Comparison of ENCODE assay signal across 10 cellular contexts in the genomic region with DNA sequence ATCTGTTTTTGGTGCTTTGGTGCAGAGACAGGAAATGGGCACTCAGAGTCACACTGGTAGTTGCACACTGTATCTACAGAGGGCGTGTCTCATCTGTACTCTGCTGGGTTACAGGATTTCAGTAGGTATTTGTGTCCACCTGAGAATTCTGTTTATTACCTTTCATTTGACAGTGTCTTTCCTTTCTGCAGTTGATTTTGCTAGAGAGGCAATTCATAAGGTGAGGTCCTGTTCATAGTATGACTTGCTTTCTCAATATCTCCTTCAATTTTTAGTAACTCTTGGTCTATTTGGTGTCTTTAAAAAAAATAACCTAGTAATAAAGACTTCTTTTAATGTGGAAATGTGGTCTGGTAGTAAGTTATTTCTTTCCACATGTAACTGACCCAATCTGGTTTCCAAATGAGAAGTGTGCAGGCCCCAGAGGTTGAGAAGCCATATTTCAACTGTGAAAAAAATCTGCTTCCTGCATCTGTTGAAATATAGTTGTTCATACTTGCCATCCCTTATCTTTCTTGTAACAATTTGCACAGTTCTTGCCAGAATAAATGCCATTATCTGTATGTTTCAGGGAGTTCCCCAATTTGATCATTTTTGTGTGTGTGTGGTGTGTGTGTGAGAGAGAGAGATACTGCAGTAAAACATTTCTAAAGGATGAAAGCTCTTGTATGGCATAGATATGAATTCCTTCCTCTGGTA.
DNase-seq lines count a peak whose midpoint lies in the region; ATAC-seq and TF ChIP-seq lines count a peak whose summit lies in the region.
"Had no signal": no experiment of that assay in that cellular context is flagged by ENCODE, and none has a peak within 500 bp of the region (broad histone marks: within the 10 kb centered on the region; RNA-seq: fewer than 3 reads in every experiment).

No MANE protein-coding gene starts in this region.

- no peak overlapping the region for H3K4me3 ChIP-seq in breast epithelium
- H3K4me3 ChIP-seq in BE2C (ENCODE audit: low read depth, low read length), result no peak overlapping the region

- TF ChIP-seq CTCF in natural killer cell (IDR thresholded peaks at IDR 0.05), result no peak
- TF ChIP-seq CTCF in breast epithelium (IDR thresholded peaks at IDR 0.05), result no peak
- TF ChIP-seq CTCF in BE2C (IDR thresholded peaks at IDR 0.05; ENCODE audit: low read depth, low read length), result no peak

- H3K27me3 Mint-ChIP-seq in natural killer cell treated with Interleukin-12 subunit alpha and Interleukin-12 subunit beta and Interleukin-15 and Interleukin-18, amount 100 ng/mL, for 72 hours, result peaks cover 7 to 17% of the 10 kb centered on the region in 2 donors
- peaks cover 4 to 34% of the 10 kb centered on the region in 2 donors for H3K27me3 Mint-ChIP-seq in natural killer cell (ENCODE audit: low read depth in 2 of 2)

- ATAC-seq in natural killer cell treated with Interleukin-12 subunit alpha and Interleukin-12 subunit beta and Interleukin-15 and Interleukin-18, amount 100 ng/mL, for 72 hours, result peak; percentile 69 to 75
- ATAC-seq in natural killer cell (no peak), HG02938 (IDR thresholded peaks at IDR 0.05; ENCODE audit: unreplicated experiment) (peak; percentile 70)

- peaks cover 20 to 27% of the 10 kb centered on the region in 2 donors for H3K4me1 Mint-ChIP-seq in natural killer cell treated with Interleukin-12 subunit alpha and Interleukin-12 subunit beta and Interleukin-15 and Interleukin-18, amount 100 ng/mL, for 72 hours (ENCODE audit: low read depth in 2 of 2)
- no peaks in the 10 kb centered on the region for H3K4me1 Mint-ChIP-seq in natural killer cell

- H3K9me3 ChIP-seq in breast epithelium, result no peaks in the 10 kb centered on the region
- H3K9me3 ChIP-seq in BE2C, result no peaks in the 10 kb centered on the region

- peak overlapping the region; percentile 72 to 75 for H3K27ac Mint-ChIP-seq in natural killer cell treated with Interleukin-12 subunit alpha and Interleukin-12 subunit beta and Interleukin-15 and Interleukin-18, amount 100 ng/mL, for 72 hours
- no peak overlapping the region for H3K27ac Mint-ChIP-seq in natural killer cell

- H3K36me3 ChIP-seq in breast epithelium (no peaks in the 10 kb centered on the region), BE2C (no peaks in the 10 kb centered on the region)

- intact Hi-C loops in natural killer cell (cut with micrococcal nuclease) (no loop called here), breast epithelium (cut with DNase I; ENCODE audit: low total_unique reads) (loop anchor here (10.0 kb wide), 1 partner anchor 454 kb away; no protein-coding TSS in a partner anchor)

- H3K36me3 Mint-ChIP-seq in natural killer cell treated with Interleukin-12 subunit alpha and Interleukin-12 subunit beta and Interleukin-15 and Interleukin-18, amount 100 ng/mL, for 72 hours, result no peaks in the 10 kb centered on the region
- H3K36me3 Mint-ChIP-seq in natural killer cell, result peaks cover 4% of the 10 kb centered on the region

- H3K4me1 ChIP-seq in breast epithelium (no peaks in the 10 kb centered on the region), BE2C (no peaks in the 10 kb centered on the region)

- DNase-seq in natural killer cell treated with Interleukin-12 subunit alpha and Interleukin-12 subunit beta and Interleukin-15 and Interleukin-18, amount 100 ng/mL, for 72 hours (ENCODE audit: low spot score), result no peak
- DNase-seq in natural killer cell (no peak), OCI-M2 (lab: John Stamatoyannopoulos, UW; ENCODE audit: unreplicated experiment) (peak; percentile 70), breast epithelium (ENCODE audit: low spot score in 2 of 2) (no peak), UCSD-AML1 (lab: John Stamatoyannopoulos, UW; ENCODE audit: unreplicated experiment) (no peak), BE2C (no peak), COLO829 (ENCODE audit: low spot score) (no peak)
- DNase-seq: DMS79; effector memory CD4-positive, alpha-beta T cell had no signal

- no peaks in the 10 kb centered on the region for H3K9me3 Mint-ChIP-seq in natural killer cell treated with Interleukin-12 subunit alpha and Interleukin-12 subunit beta and Interleukin-15 and Interleukin-18, amount 100 ng/mL, for 72 hours
- H3K9me3 Mint-ChIP-seq in natural killer cell, result no peaks in the 10 kb centered on the region

- no peaks in the 10 kb centered on the region for H3K27me3 ChIP-seq in breast epithelium
- H3K27me3 ChIP-seq in BE2C, result no peaks in the 10 kb centered on the region

- H3K4me3 Mint-ChIP-seq in natural killer cell treated with Interleukin-12 subunit alpha and Interleukin-12 subunit beta and Interleukin-15 and Interleukin-18, amount 100 ng/mL, for 72 hours, result peak overlapping the region; percentile 60
- no peak overlapping the region for H3K4me3 Mint-ChIP-seq in natural killer cell

- no peak overlapping the region for H3K27ac ChIP-seq in breast epithelium

- TF ChIP-seq POLR2A in breast epithelium (IDR thresholded peaks at IDR 0.05), result no peak

Comparison
In these comparisons a context has a peak if more than half of its experiments do, and no peak if none do; other contexts are left out.
1. ATAC-seq: peak in natural killer cell treated with Interleukin-12 subunit alpha and Interleukin-12 subunit beta and Interleukin-15 and Interleukin-18, amount 100 ng/mL, for 72 hours (2 of 2) and HG02938 (single experiment); none in natural killer cell (0 of 3).
2. H3K27ac Mint-ChIP-seq: peak in natural killer cell treated with Interleukin-12 subunit alpha and Interleukin-12 subunit beta and Interleukin-15 and Interleukin-18, amount 100 ng/mL, for 72 hours (2 of 2); none in natural killer cell (0 of 2).